8 cellular contexts compared by ENCODE assay signal in the genomic region with DNA sequence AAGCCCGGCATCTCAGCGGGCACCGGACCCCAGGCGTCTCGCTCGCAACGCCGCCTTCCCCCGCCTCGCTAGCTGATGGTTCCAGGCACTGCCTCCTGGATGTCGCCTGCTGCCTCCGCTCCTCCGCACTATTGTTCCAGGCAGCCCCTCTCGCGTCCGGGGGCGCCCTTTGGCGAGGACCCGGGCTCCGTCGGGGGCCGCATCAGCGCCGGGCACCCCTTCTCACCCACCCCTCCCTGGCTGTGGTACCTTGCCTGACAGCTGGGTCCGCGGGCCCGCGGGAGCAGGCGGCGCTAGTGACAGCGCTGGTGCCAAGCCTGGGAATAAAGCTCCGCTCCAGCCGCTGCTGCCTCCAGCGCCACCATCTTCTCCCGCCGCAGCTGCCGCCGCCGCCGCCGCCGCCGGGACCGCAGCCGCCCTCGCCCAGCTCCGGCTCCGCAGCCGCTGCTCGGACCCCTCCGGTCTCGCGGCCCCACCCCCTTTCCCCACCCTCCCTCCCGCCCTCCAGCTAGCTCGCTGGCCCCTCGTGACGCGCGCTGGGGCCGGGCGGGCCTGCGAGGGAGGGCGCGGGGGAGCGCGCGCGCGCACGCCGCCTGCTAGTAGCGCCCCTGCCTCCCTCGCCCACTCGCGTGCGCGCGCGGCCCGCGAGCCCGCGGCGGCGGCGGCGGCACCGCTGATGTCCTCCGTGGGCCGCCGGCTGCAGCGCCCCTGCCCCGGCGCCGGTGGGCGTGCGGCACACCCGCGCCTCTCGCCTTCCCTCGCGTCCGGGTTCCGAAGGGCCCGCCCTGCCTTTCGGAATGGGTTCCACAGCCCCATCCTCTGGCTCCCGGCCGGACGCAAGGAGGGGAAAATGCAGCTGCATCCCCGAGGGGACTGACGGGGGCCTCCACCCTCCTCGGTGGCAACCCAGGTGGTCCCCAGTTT. TPM values are rescaled to one million over a fixed set of nuclear protein-coding genes. Genes with fewer than 3 reads are reported as not detected.
DNase-seq lines count a peak whose midpoint lies in the region; ATAC-seq and TF ChIP-seq lines count a peak whose summit lies in the region.

Gene APBA1 (minus strand): TSS at position 468 of the 924 bp plus-strand sequence.

- peaks cover 46% of the 10 kb centered on the region for H3K27me3 ChIP-seq in mononuclear cell (ENCODE audit: insufficient read depth, low read length)

- no peaks in the 10 kb centered on the region for H3K9me3 Mint-ChIP-seq in stimulated activated effector memory CD8-positive, alpha-beta T cell treated with anti-CD3 and anti-CD28 coated beads, Interleukin-12 subunit alpha, Interleukin-12 subunit beta, amount 100 ng/mL, for 72 hours

- peak within 1 kb of the TSS; percentile 67 for H3K4me3 ChIP-seq in epithelial cell of proximal tubule (ENCODE audit: low read depth, low read length)
- H3K4me3 ChIP-seq in mononuclear cell (ENCODE audit: low read length) = peak within 1 kb of the TSS; percentile 42

- H3K9me3 ChIP-seq in mononuclear cell (ENCODE audit: low read depth, low read length) = no peaks in the 10 kb centered on the region

- H3K4me1 Mint-ChIP-seq in stimulated activated effector memory CD8-positive, alpha-beta T cell treated with anti-CD3 and anti-CD28 coated beads, Interleukin-12 subunit alpha, Interleukin-12 subunit beta, amount 100 ng/mL, for 72 hours = peaks cover 13% of the 10 kb centered on the region

- H3K4me1 ChIP-seq in mononuclear cell (ENCODE audit: insufficient read depth, low read length) = peaks cover 13% of the 10 kb centered on the region

- peak; percentile 25 for ATAC-seq in HG02970 (IDR thresholded peaks at IDR 0.05; ENCODE audit: low FRiP score, unreplicated experiment)
- peak; percentile 57 for ATAC-seq in stimulated activated effector memory CD8-positive, alpha-beta T cell treated with anti-CD3 and anti-CD28 coated beads, Interleukin-12 subunit alpha, Interleukin-12 subunit beta, amount 100 ng/mL, for 72 hours

- H3K27ac Mint-ChIP-seq in stimulated activated effector memory CD8-positive, alpha-beta T cell treated with anti-CD3 and anti-CD28 coated beads, Interleukin-12 subunit alpha, Interleukin-12 subunit beta, amount 100 ng/mL, for 72 hours = no peak within 1 kb of the TSS

- H3K4me3 Mint-ChIP-seq in stimulated activated effector memory CD8-positive, alpha-beta T cell treated with anti-CD3 and anti-CD28 coated beads, Interleukin-12 subunit alpha, Interleukin-12 subunit beta, amount 100 ng/mL, for 72 hours = peak within 1 kb of the TSS; percentile 71

- H3K36me3 Mint-ChIP-seq in stimulated activated effector memory CD8-positive, alpha-beta T cell treated with anti-CD3 and anti-CD28 coated beads, Interleukin-12 subunit alpha, Interleukin-12 subunit beta, amount 100 ng/mL, for 72 hours = no peaks in the 10 kb centered on the region

- TF ChIP-seq CTCF in epithelial cell of proximal tubule (conservative IDR thresholded peaks at IDR 0.05; ENCODE audit: low read depth, low read length) = no peak

- peak; percentile 25 to 32 for DNase-seq in NCI-H524 (lab: John Stamatoyannopoulos, UW)
- DNase-seq in NCI-H524 treated with DMSO at 0.1 percent for 48 hours (lab: John Stamatoyannopoulos, UW) = no peak
- peak; percentile 82 for DNase-seq in NCI-H2227 (lab: John Stamatoyannopoulos, UW; ENCODE audit: unreplicated experiment)
- peak; percentile 24 for DNase-seq in activated T-cell treated with anti-CD3 and anti-CD28 coated beads for 1 hour (ENCODE audit: low read depth)
- no peak for DNase-seq in epithelial cell of proximal tubule (ENCODE audit: low read depth)
- peak in 1 of 2 donors; percentile 10 for DNase-seq in stimulated activated effector memory CD8-positive, alpha-beta T cell treated with anti-CD3 and anti-CD28 coated beads, Interleukin-12 subunit alpha, Interleukin-12 subunit beta, amount 100 ng/mL, for 72 hours (ENCODE audit: low spot score in 2 of 2)

RNA-seq across cellular contexts. Expression of gene APBA1, which starts in this region (rescaled TPM):
- total RNA-seq in epithelial cell of proximal tubule (0.29 and 0.36 TPM in 2 replicates), mononuclear cell (0.52 TPM)

Comparison
In these comparisons a context has a peak if more than half of its experiments do, and no peak if none do; other contexts are left out.
1. DNase-seq: peak in NCI-H524 (2 of 2), NCI-H2227 (single experiment) and activated T-cell treated with anti-CD3 and anti-CD28 coated beads for 1 hour (single experiment); none in NCI-H524 treated with DMSO at 0.1 percent for 48 hours (single experiment) and epithelial cell of proximal tubule (single experiment).